Comparison of ENCODE assay signal across 18 cellular contexts in genomic region chr2:217949448-217949847, GRCh38. TPM values are rescaled to one million over a fixed set of nuclear protein-coding genes. Genes with fewer than 3 reads are reported as not detected.
DNase-seq lines count a peak whose midpoint lies in the region; ATAC-seq and TF ChIP-seq lines count a peak whose summit lies in the region.
"Had no signal": no experiment of that assay in that cellular context is flagged by ENCODE, and none has a peak within 500 bp of the region (broad histone marks: within the 10 kb centered on the region; RNA-seq: fewer than 3 reads in every experiment).

No MANE protein-coding gene starts in this region.

- CTCF ChIA-PET in IMR-90 (lab: Yijun Ruan, JAX) = no interaction called here

- BruUV-seq in IMR-90 (replicated peaks; lab: Mats Ljungman, UMichigan) = no TSS peak

- intact Hi-C loops in IMR-90 (cut with micrococcal nuclease) = no loop called here

- H3K23ac ChIP-seq in IMR-90 (ENCODE audit: low read depth, low read length) = no peak overlapping the region

- POLR2A ChIA-PET in IMR-90 (lab: Charles Lee; ENCODE audit: unreplicated experiment) = no interaction called here

- H3K9me3 Mint-ChIP-seq in chondrocyte (ENCODE audit: low read depth) (no peaks in the 10 kb centered on the region), nephron (no peaks in the 10 kb centered on the region)
- H3K9me3 Mint-ChIP-seq: CD8-positive, alpha-beta memory T cell had no signal

- peaks cover 36% of the 10 kb centered on the region for H4K20me1 ChIP-seq in IMR-90 (ENCODE audit: insufficient read depth, low read length)

- H3K27ac ChIP-seq in IMR-90 (ENCODE audit: insufficient read depth, low read length) (no peak overlapping the region), stomach smooth muscle (ENCODE audit: low read length) (peak overlapping the region; percentile 46)
- H3K27ac ChIP-seq: BLaER1 treated with 17β-estradiol and CSF1 and Interleukin-3, amounts not matched to agents 10 nM and 100 nM had no signal

- H2BK120ac ChIP-seq in IMR-90 (ENCODE audit: low read depth, low read length) = no peak overlapping the region

- no peak overlapping the region for H2AK9ac ChIP-seq in IMR-90 (replicated peaks; ENCODE audit: low read depth, low read length, poor library complexity)

- H3K9ac ChIP-seq in IMR-90 (ENCODE audit: low read depth, low read length) (no peak overlapping the region), stomach smooth muscle (ENCODE audit: low read length in 2 of 2) (no peak overlapping the region)
- H3K9ac ChIP-seq: BLaER1 treated with 17β-estradiol and CSF1 and Interleukin-3, amounts not matched to agents 10 nM and 100 nM had no signal

- in situ Hi-C loops in IMR-90 (cut with MboI; ENCODE audit: low sequenced_read_pairs) = no loop called here

- no peak overlapping the region for H4K5ac ChIP-seq in IMR-90 (ENCODE audit: low read depth, low read length)

- peak overlapping the region; percentile 32 for H3K27ac Mint-ChIP-seq in chondrocyte (ENCODE audit: unreplicated experiment)
- H3K27ac Mint-ChIP-seq in nephron = peak overlapping the region in 2 of 3 experiments; percentile 42 to 65

- peaks cover 21% of the 10 kb centered on the region for H3K4me1 ChIP-seq in IMR-90 (ENCODE audit: control insufficient read depth, insufficient read depth, low read length)
- peaks cover 87% of the 10 kb centered on the region for H3K4me1 ChIP-seq in stomach smooth muscle (ENCODE audit: control insufficient read depth, insufficient read depth, low read length)

- no peak overlapping the region for H2BK20ac ChIP-seq in IMR-90 (ENCODE audit: low read depth, low read length)

- H3K4me3 Mint-ChIP-seq in chondrocyte (ENCODE audit: unreplicated experiment) = no peak overlapping the region
- no peak overlapping the region for H3K4me3 Mint-ChIP-seq in nephron
- H3K4me3 Mint-ChIP-seq: CD8-positive, alpha-beta memory T cell had no signal

- no peak overlapping the region for H3K56ac ChIP-seq in IMR-90 (ENCODE audit: extremely low read depth, insufficient read depth, low read length)

- H4K91ac ChIP-seq in IMR-90 (ENCODE audit: insufficient read depth, low read depth, low read length) = no peak overlapping the region

- no peak for TF ChIP-seq CTCF in IMR-90 (conservative IDR thresholded peaks at IDR 0.05; ENCODE audit: low read depth, low read length)
- no peak for TF ChIP-seq CTCF in chondrocyte (IDR thresholded peaks at IDR 0.05)
- no peak for TF ChIP-seq CTCF in nephron (IDR thresholded peaks at IDR 0.05; ENCODE audit: unreplicated experiment in 3 of 3)

- TF ChIP-seq POLR2A in IMR-90 (IDR thresholded peaks at IDR 0.05; ENCODE audit: low read depth, low read length) = no peak

- H3K9me1 ChIP-seq in IMR-90 (ENCODE audit: insufficient read depth, low read length) = peaks cover 12% of the 10 kb centered on the region

- no peak for TF ChIP-seq RAD21 in IMR-90 (IDR thresholded peaks at IDR 0.05; ENCODE audit: low read length)

- H3K36me3 ChIP-seq in IMR-90 (ENCODE audit: control insufficient read depth, insufficient read depth, low read length) (peaks cover 2% of the 10 kb centered on the region; the same call in 1 of the 2 replicates), stomach smooth muscle (ENCODE audit: control insufficient read depth in 2 of 2, insufficient read depth in 2 of 2, low read length in 2 of 2) (no peaks in the 10 kb centered on the region)

- peaks cover 29 to 57% of the 10 kb centered on the region in 2 experiments; a peak in 3 of 4 replicates for H3K79me1 ChIP-seq in IMR-90 (ENCODE audit: low read depth in 1 of 2, low read length in 2 of 2)

- 0 out of 2 replicates have a peak overlapping the region, but pooled peaks have one; percentile 14 for H3K14ac ChIP-seq in IMR-90 (replicated peaks; ENCODE audit: low read depth, low read length)

- H3K27me3 Mint-ChIP-seq in chondrocyte (ENCODE audit: low read depth) (no peaks in the 10 kb centered on the region), nephron (ENCODE audit: low read depth) (no peaks in the 10 kb centered on the region)

- DNase-seq in IMR-90 = no peak
- no peak for DNase-seq in chondrocyte (ENCODE audit: low spot score)
- DNase-seq in LoVo (ENCODE audit: low spot score) = no peak
- no peak for DNase-seq in RKO (ENCODE audit: low spot score)
- DNase-seq: CD8-positive, alpha-beta memory T cell; GDM1; GOT3; NCI-H1436; NCI-H2029; NCI-H2171 treated with DMSO at 0.1 percent for 48 hours; NCI-H748 treated with DMSO at 0.1 percent for 48 hours had no signal

- no peak overlapping the region for H3K4me3 ChIP-seq in IMR-90 (ENCODE audit: insufficient read depth, low read depth, low read length)
- H3K4me3 ChIP-seq in stomach smooth muscle (ENCODE audit: low read length in 2 of 2) = no peak overlapping the region
- H3K4me3 ChIP-seq: BLaER1 treated with 17β-estradiol and CSF1 and Interleukin-3, amounts not matched to agents 10 nM and 100 nM; GM12878 had no signal

- peaks cover 72% of the 10 kb centered on the region for H3K4me1 Mint-ChIP-seq in chondrocyte (ENCODE audit: low read depth)
- H3K4me1 Mint-ChIP-seq in nephron = peaks cover 86% of the 10 kb centered on the region
- H3K4me1 Mint-ChIP-seq: CD8-positive, alpha-beta memory T cell had no signal

- H4K8ac ChIP-seq in IMR-90 (ENCODE audit: low read depth in 2 of 2, low read length in 2 of 2) = no peak overlapping the region

- no peak overlapping the region for H2AFZ ChIP-seq in IMR-90 (replicated peaks; ENCODE audit: low read length, poor library complexity)

- H3K27me3 ChIP-seq in IMR-90 (ENCODE audit: control insufficient read depth, insufficient read depth, low read length) (no peaks in the 10 kb centered on the region), stomach smooth muscle (ENCODE audit: control insufficient read depth in 1 of 2, insufficient read depth in 2 of 2, low read length in 2 of 2) (no peaks in the 10 kb centered on the region)
- H3K27me3 ChIP-seq: BLaER1 treated with 17β-estradiol and CSF1 and Interleukin-3, amounts not matched to agents 10 nM and 100 nM had no signal

- no peak for ATAC-seq in IMR-90 (ENCODE audit: low read depth)
- no peak for ATAC-seq in GM21619 (IDR thresholded peaks at IDR 0.05; ENCODE audit: unreplicated experiment)
- ATAC-seq in GM21381 (IDR thresholded peaks at IDR 0.05; ENCODE audit: unreplicated experiment) = no peak
- ATAC-seq: GM12878 had no signal

- dilution Hi-C loops in IMR-90 (cut with HindIII; ENCODE audit: low sequenced_read_pairs, unreplicated experiment) = no loop called here

- no peak overlapping the region for H2AK5ac ChIP-seq in IMR-90 (ENCODE audit: low read depth, low read length)

- no peaks in the 10 kb centered on the region for H3K9me3 ChIP-seq in IMR-90 (ENCODE audit: control insufficient read depth, insufficient read depth, low read length)
- no peaks in the 10 kb centered on the region for H3K9me3 ChIP-seq in stomach smooth muscle (ENCODE audit: control insufficient read depth in 2 of 2, low read length in 2 of 2)
- H3K9me3 ChIP-seq: BLaER1 treated with 17β-estradiol and CSF1 and Interleukin-3, amounts not matched to agents 10 nM and 100 nM had no signal

- H3K18ac ChIP-seq in IMR-90 (ENCODE audit: low read depth, low read length) = no peak overlapping the region

- H2BK15ac ChIP-seq in IMR-90 (ENCODE audit: low read depth, low read length) = no peak overlapping the region

- H3K36me3 Mint-ChIP-seq in chondrocyte (ENCODE audit: low read depth) = peaks cover 1% of the 10 kb centered on the region
- no peaks in the 10 kb centered on the region for H3K36me3 Mint-ChIP-seq in nephron (ENCODE audit: low read depth)
- H3K36me3 Mint-ChIP-seq: CD8-positive, alpha-beta memory T cell had no signal

- H3K4me2 ChIP-seq in IMR-90 (ENCODE audit: low read depth, low read length) = no peak overlapping the region

- no peak overlapping the region for H2BK5ac ChIP-seq in IMR-90 (ENCODE audit: low read depth, low read length, poor library complexity, severe bottlenecking)

- no peak overlapping the region for H3K4ac ChIP-seq in IMR-90 (ENCODE audit: low read depth, low read length)

TF ChIP-seq in IMR-90, 13 proteins besides CTCF, POLR2A, EP300 and RAD21:
- no peak for TF ChIP-seq SMC3 (IDR thresholded peaks at IDR 0.05; ENCODE audit: low read depth, low read length)
- TF ChIP-seq FOS (IDR thresholded peaks at IDR 0.05; ENCODE audit: low read depth, low read length) = no peak
- TF ChIP-seq MAFK (IDR thresholded peaks at IDR 0.05; ENCODE audit: low read depth, low read length) = no peak
- no peak for TF ChIP-seq CHD1 (IDR thresholded peaks at IDR 0.05; ENCODE audit: low read depth, low read length)
- no peak for TF ChIP-seq MAZ (IDR thresholded peaks at IDR 0.05; ENCODE audit: borderline replicate concordance, low read depth, low read length)
- TF ChIP-seq MXI1 (IDR thresholded peaks at IDR 0.05; ENCODE audit: borderline replicate concordance, low read depth, low read length) = no peak

RNA-seq across cellular contexts. Expression of gene TNS1, which starts 53.3 kb away (rescaled TPM):
- total RNA-seq in IMR-90 (2012; rRNA removed) = 41.9 and 45.2 TPM in 2 replicates
- polyA plus RNA-seq in IMR-90 (2012; rRNA removed) = 40.3 and 41.1 TPM in 2 replicates
- polyA plus RNA-seq in IMR-90 (2012; cell fraction: cytosol; rRNA removed) = 17.3 and 23.8 TPM in 2 replicates
- 68.3 and 71.1 TPM in 2 replicates for polyA plus RNA-seq in IMR-90 (2012; cell fraction: nucleus; rRNA removed; ENCODE audit: low replicate concordance)
- 227 to 272 TPM (median 249 TPM) in 3 replicates for total RNA-seq in chondrocyte
- total RNA-seq: NCI-H460 had no signal
- polyA plus RNA-seq: CD8-positive, alpha-beta memory T cell had no signal
